1 cellular context compared by ENCODE assay signal in the genomic region with DNA sequence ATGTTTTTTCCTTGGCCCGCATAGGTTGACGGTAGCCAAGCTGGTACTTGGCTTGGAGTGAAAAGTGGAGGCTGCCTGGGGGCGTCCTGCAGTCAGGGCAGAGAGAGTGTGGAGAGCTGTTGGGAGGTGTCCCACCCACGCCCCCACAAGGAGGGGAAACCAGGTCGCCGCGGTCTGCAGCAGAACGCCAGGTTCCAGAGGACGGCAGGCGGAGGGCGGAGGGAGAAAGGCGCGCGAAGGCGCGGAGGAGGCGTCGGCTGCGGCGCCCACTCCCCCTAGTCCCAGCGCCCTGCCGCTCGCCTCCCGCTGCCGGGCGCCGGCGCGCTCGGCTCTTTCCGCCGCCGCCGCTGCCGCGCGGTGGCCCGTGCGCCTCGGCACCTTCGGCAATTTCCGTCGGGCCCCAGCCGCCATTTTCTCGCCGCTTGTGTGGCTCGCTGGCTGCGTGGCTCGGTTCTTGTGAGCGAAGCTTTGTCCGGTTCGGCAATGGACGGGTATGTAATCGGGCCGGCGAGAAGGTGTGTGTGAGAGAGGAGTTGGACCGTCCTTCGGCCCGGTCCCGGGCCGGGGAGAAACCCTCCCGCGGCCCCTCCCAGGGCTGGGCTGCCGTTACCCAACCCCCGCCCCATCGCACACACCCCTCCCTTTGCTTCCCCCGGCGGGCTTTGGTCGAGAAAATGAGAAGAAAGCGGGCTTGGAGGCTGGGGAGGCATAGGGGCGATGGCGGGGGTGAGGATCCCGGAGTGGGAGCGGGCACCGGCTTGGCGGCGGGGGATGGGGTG.
TF ChIP-seq lines count a peak whose summit lies in the region.

Gene PTBP2, plus strand, starts transcription at position 403 of the 779 bp plus-strand sequence. Its CDS starts 81 bp downstream, at position 484.

TF ChIP-seq in K562, 482 proteins besides CTCF, POLR2A, EP300 and RAD21 (continued from another document and continues in another):
- TF ChIP-seq, protein P1, sequence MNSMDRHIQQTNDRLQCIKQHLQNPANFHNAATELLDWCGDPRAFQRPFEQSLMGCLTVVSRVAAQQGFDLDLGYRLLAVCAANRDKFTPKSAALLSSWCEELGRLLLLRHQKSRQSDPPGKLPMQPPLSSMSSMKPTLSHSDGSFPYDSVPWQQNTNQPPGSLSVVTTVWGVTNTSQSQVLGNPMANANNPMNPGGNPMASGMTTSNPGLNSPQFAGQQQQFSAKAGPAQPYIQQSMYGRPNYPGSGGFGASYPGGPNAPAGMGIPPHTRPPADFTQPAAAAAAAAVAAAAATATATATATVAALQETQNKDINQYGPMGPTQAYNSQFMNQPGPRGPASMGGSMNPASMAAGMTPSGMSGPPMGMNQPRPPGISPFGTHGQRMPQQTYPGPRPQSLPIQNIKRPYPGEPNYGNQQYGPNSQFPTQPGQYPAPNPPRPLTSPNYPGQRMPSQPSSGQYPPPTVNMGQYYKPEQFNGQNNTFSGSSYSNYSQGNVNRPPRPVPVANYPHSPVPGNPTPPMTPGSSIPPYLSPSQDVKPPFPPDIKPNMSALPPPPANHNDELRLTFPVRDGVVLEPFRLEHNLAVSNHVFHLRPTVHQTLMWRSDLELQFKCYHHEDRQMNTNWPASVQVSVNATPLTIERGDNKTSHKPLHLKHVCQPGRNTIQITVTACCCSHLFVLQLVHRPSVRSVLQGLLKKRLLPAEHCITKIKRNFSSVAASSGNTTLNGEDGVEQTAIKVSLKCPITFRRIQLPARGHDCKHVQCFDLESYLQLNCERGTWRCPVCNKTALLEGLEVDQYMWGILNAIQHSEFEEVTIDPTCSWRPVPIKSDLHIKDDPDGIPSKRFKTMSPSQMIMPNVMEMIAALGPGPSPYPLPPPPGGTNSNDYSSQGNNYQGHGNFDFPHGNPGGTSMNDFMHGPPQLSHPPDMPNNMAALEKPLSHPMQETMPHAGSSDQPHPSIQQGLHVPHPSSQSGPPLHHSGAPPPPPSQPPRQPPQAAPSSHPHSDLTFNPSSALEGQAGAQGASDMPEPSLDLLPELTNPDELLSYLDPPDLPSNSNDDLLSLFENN (IDR thresholded peaks at IDR 0.05; ENCODE audit: low read depth in 2 of 2, low read length in 2 of 2): no peak
- TF ChIP-seq NR1H2 (CRISPR knock-in tag; IDR thresholded peaks at IDR 0.05) (no peak), DMBX1 (CRISPR knock-in tag; IDR thresholded peaks at IDR 0.05; ENCODE audit: borderline replicate concordance) (no peak), JUND (IDR thresholded peaks at IDR 0.05; ENCODE audit: borderline replicate concordance, low read depth, low read length) (no peak), JUND (tag; IDR thresholded peaks at IDR 0.05; ENCODE audit: borderline replicate concordance, low read depth, low read length) (no peak), REST (CRISPR knock-in tag; IDR thresholded peaks at IDR 0.05; ENCODE audit: low read depth) (no peak), GATAD2B (IDR thresholded peaks at IDR 0.05; ENCODE audit: borderline replicate concordance) (peak; percentile 57), POLR2AphosphoS2 (IDR thresholded peaks at IDR 0.05; ENCODE audit: low read length) (no peak), ZNF41 (CRISPR knock-in tag; conservative IDR thresholded peaks at IDR 0.05) (no peak), PRMT5 (CRISPR knock-in tag; IDR thresholded peaks at IDR 0.05) (no peak), ZNF785 (CRISPR knock-in tag; IDR thresholded peaks at IDR 0.05) (no peak), GABPA (tag; conservative IDR thresholded peaks at IDR 0.05; ENCODE audit: low read depth) (no peak), FOXJ2 (tag; IDR thresholded peaks at IDR 0.05) (no peak), SNAPC5 (CRISPR knock-in tag; IDR thresholded peaks at IDR 0.05) (no peak), SNIP1 (IDR thresholded peaks at IDR 0.05; ENCODE audit: low read depth) (no peak), SRSF7 (optimal IDR thresholded peaks at IDR 0.05; ENCODE audit: low read depth, low read length) (no peak), TCF7 (IDR thresholded peaks at IDR 0.05; ENCODE audit: borderline replicate concordance) (no peak), BCL6 (CRISPR knock-in tag; IDR thresholded peaks at IDR 0.05) (no peak), ATF1 (CRISPR knock-in tag; IDR thresholded peaks at IDR 0.05) (no peak), ATF1 (tag; IDR thresholded peaks at IDR 0.05) (no peak), SMARCE1 (IDR thresholded peaks at IDR 0.05) (no peak), BRD9 (IDR thresholded peaks at IDR 0.05; ENCODE audit: low read depth, partially characterized antibody) (no peak), ZKSCAN3 (CRISPR knock-in tag; IDR thresholded peaks at IDR 0.05) (no peak), U2AF1 (optimal IDR thresholded peaks at IDR 0.05; ENCODE audit: low read depth, low read length) (no peak), CHD2 (IDR thresholded peaks at IDR 0.05; ENCODE audit: low read depth, low read length) (no peak), PREB (CRISPR knock-in tag; IDR thresholded peaks at IDR 0.05) (no peak), BDP1 (IDR thresholded peaks at IDR 0.05; ENCODE audit: insufficient read depth, insufficient read length) (no peak), ZBTB33 (CRISPR knock-in tag; IDR thresholded peaks at IDR 0.05) (0 out of 2 replicates have a peak, but pooled peaks have one; percentile 35), NR2F6 (CRISPR knock-in tag; IDR thresholded peaks at IDR 0.05) (no peak), NFXL1 (CRISPR knock-in tag; IDR thresholded peaks at IDR 0.05) (no peak), ZNF280A (IDR thresholded peaks at IDR 0.05; ENCODE audit: low read depth, partially characterized antibody) (no peak)
- TF ChIP-seq, protein P2, sequence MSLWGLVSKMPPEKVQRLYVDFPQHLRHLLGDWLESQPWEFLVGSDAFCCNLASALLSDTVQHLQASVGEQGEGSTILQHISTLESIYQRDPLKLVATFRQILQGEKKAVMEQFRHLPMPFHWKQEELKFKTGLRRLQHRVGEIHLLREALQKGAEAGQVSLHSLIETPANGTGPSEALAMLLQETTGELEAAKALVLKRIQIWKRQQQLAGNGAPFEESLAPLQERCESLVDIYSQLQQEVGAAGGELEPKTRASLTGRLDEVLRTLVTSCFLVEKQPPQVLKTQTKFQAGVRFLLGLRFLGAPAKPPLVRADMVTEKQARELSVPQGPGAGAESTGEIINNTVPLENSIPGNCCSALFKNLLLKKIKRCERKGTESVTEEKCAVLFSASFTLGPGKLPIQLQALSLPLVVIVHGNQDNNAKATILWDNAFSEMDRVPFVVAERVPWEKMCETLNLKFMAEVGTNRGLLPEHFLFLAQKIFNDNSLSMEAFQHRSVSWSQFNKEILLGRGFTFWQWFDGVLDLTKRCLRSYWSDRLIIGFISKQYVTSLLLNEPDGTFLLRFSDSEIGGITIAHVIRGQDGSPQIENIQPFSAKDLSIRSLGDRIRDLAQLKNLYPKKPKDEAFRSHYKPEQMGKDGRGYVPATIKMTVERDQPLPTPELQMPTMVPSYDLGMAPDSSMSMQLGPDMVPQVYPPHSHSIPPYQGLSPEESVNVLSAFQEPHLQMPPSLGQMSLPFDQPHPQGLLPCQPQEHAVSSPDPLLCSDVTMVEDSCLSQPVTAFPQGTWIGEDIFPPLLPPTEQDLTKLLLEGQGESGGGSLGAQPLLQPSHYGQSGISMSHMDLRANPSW (CRISPR knock-in tag; IDR thresholded peaks at IDR 0.05): no peak
- TF ChIP-seq, protein P3, sequence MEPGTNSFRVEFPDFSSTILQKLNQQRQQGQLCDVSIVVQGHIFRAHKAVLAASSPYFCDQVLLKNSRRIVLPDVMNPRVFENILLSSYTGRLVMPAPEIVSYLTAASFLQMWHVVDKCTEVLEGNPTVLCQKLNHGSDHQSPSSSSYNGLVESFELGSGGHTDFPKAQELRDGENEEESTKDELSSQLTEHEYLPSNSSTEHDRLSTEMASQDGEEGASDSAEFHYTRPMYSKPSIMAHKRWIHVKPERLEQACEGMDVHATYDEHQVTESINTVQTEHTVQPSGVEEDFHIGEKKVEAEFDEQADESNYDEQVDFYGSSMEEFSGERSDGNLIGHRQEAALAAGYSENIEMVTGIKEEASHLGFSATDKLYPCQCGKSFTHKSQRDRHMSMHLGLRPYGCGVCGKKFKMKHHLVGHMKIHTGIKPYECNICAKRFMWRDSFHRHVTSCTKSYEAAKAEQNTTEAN (CRISPR knock-in tag; IDR thresholded peaks at IDR 0.05): no peak
- TF ChIP-seq, protein P4, sequence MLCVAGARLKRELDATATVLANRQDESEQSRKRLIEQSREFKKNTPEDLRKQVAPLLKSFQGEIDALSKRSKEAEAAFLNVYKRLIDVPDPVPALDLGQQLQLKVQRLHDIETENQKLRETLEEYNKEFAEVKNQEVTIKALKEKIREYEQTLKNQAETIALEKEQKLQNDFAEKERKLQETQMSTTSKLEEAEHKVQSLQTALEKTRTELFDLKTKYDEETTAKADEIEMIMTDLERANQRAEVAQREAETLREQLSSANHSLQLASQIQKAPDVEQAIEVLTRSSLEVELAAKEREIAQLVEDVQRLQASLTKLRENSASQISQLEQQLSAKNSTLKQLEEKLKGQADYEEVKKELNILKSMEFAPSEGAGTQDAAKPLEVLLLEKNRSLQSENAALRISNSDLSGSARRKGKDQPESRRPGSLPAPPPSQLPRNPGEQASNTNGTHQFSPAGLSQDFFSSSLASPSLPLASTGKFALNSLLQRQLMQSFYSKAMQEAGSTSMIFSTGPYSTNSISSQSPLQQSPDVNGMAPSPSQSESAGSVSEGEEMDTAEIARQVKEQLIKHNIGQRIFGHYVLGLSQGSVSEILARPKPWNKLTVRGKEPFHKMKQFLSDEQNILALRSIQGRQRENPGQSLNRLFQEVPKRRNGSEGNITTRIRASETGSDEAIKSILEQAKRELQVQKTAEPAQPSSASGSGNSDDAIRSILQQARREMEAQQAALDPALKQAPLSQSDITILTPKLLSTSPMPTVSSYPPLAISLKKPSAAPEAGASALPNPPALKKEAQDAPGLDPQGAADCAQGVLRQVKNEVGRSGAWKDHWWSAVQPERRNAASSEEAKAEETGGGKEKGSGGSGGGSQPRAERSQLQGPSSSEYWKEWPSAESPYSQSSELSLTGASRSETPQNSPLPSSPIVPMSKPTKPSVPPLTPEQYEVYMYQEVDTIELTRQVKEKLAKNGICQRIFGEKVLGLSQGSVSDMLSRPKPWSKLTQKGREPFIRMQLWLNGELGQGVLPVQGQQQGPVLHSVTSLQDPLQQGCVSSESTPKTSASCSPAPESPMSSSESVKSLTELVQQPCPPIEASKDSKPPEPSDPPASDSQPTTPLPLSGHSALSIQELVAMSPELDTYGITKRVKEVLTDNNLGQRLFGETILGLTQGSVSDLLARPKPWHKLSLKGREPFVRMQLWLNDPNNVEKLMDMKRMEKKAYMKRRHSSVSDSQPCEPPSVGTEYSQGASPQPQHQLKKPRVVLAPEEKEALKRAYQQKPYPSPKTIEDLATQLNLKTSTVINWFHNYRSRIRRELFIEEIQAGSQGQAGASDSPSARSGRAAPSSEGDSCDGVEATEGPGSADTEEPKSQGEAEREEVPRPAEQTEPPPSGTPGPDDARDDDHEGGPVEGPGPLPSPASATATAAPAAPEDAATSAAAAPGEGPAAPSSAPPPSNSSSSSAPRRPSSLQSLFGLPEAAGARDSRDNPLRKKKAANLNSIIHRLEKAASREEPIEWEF (CRISPR knock-in tag; IDR thresholded peaks at IDR 0.05): no peak
